ENCODE assay signal across 17 cellular contexts in genomic region chr3:189966843-189967242, GRCh38.
A peak's percentile ranks its signal among the peaks of the same experiment; 100 is the strongest.
DNase-seq lines count a peak whose midpoint lies in the region; ATAC-seq and TF ChIP-seq lines count a peak whose summit lies in the region.
"Had no signal": no experiment of that assay in that cellular context is flagged by ENCODE, and none has a peak within 500 bp of the region (broad histone marks: within the 10 kb centered on the region; RNA-seq: fewer than 3 reads in every experiment).

No MANE protein-coding gene starts in this region.

- H3K36me3 ChIP-seq in testis (ENCODE audit: low read depth, missing control alignments): no peaks in the 10 kb centered on the region

- intact Hi-C loops in testis (cut with DNase I; ENCODE audit: low total_unique reads): loop anchor here (10.0 kb wide), 1 partner anchor 238 kb away; no protein-coding TSS in a partner anchor

- TF ChIP-seq CTCF in testis (IDR thresholded peaks at IDR 0.05) (no peak), GM20000 (IDR thresholded peaks at IDR 0.05; ENCODE audit: extremely low read depth, missing control alignments) (no peak)

- DNase-seq in CD1c-positive myeloid dendritic cell (ENCODE audit: extremely low spot score): peak; percentile 20
- no peak for DNase-seq in activated CD8-positive, alpha-beta memory T cell treated with anti-CD3 and anti-CD28 coated beads, Interleukin-2, amount 50 U/mL, for 48 hours
- no peak for DNase-seq in T-helper 9 cell
- DNase-seq in testis: no peak
- DNase-seq in GM20000 (ENCODE audit: low spot score): no peak
- DNase-seq: activated CD4-positive, alpha-beta T cell treated with anti-CD3 and anti-CD28 coated beads for 1 hour; activated effector memory CD4-positive, alpha-beta T cell treated with anti-CD3 and anti-CD28 coated beads, Interleukin-2, amount 50 U/mL, for 16 hours; H9; left cardiac atrium; NCI-H187; NK-92 treated with Interleukin-12 subunit alpha and Interleukin-12 subunit beta, amount 100 ng/mL, for 24 hours had no signal

- peak; percentile 69 for ATAC-seq in GM19463 (IDR thresholded peaks at IDR 0.05; ENCODE audit: unreplicated experiment)
- peak; percentile 73 for ATAC-seq in HG02571 (IDR thresholded peaks at IDR 0.05; ENCODE audit: unreplicated experiment)
- ATAC-seq in HG03342 (IDR thresholded peaks at IDR 0.05; ENCODE audit: unreplicated experiment): peak; percentile 78
- ATAC-seq: left cardiac atrium had no signal

- no peak for TF ChIP-seq POLR2A in testis (IDR thresholded peaks at IDR 0.05)

- H3K9me3 ChIP-seq in testis: no peaks in the 10 kb centered on the region
- H3K9me3 ChIP-seq: SK-N-SH had no signal

- 61 to 63% methylated on average over 5 of the region's 5 CpGs for WGBS in testis, 2 donors

- no peaks in the 10 kb centered on the region for H3K4me1 ChIP-seq in testis

- H3K27me3 ChIP-seq in testis: no peaks in the 10 kb centered on the region
- H3K27me3 ChIP-seq: cardiac muscle cell had no signal

- no peak overlapping the region for H3K27ac ChIP-seq in testis
- H3K27ac ChIP-seq: 22Rv1, cardiac muscle cell had no signal

- H3K4me3 ChIP-seq in testis: no peak overlapping the region
- H3K4me3 ChIP-seq: cardiac muscle cell had no signal
